In the genomic region with DNA sequence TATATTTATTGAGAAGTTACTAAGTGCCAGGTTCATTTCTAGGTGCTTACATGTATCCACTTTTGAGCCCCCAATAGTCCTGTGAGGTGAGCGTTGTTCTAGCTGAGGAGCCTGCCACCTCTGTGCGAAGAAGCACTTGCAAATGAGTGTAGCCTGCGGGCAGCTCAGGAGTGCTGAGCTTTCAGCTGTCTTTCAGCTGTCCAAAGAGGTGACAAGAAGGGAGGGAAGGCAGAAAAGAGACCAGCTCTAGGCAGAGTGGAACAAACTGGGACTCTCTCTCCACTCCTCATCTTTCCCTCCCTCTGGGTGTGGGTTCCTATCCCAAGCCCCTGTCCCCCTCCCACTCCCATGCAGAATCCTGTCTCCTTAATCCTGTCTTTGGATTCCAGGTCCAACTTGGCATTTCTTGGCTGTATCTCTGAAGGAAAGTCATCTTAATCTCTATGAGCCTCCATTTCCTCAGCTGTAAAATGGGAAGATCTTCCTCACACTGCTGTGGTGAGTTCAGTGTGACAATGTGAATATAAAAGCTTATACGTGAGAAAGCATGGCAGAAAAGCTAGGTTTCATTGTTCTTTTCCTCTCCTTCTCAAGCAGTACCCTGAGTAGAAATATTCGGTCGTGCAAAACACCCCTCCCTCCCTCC, we compare ENCODE assay signal across 8 cellular contexts. TPM values are rescaled to one million over a fixed set of nuclear protein-coding genes. Genes with fewer than 3 reads are reported as not detected.
A peak's percentile ranks its signal among the peaks of the same experiment; 100 is the strongest.
DNase-seq lines count a peak whose midpoint lies in the region; ATAC-seq and TF ChIP-seq lines count a peak whose summit lies in the region.

No MANE protein-coding gene starts in this region.

- peaks cover 16% of the 10 kb centered on the region for H3K36me3 Mint-ChIP-seq in activated CD8-positive, alpha-beta T cell treated with anti-CD3 and anti-CD28 coated beads for 36 hours (ENCODE audit: low read depth)
- H3K36me3 Mint-ChIP-seq in naive B cell: no peaks in the 10 kb centered on the region

- DNase-seq in DND-41 (no peak), naive B cell (no peak), pons (ENCODE audit: low spot score) (no peak), ovary (no peak), HK-2 (ENCODE audit: unreplicated experiment) (no peak)
- no peak for DNase-seq in activated CD8-positive, alpha-beta T cell treated with anti-CD3 and anti-CD28 coated beads for 36 hours

- H2AFZ ChIP-seq in DND-41 (ENCODE audit: low read depth, low read length): no peak overlapping the region

- no peak for ATAC-seq in DND-41 (ENCODE audit: insufficient read depth, low read depth)
- ATAC-seq in HG02852 (IDR thresholded peaks at IDR 0.05; ENCODE audit: unreplicated experiment): peak; percentile 19
- ATAC-seq in activated CD8-positive, alpha-beta T cell treated with anti-CD3 and anti-CD28 coated beads for 36 hours: no peak
- peak in 1 of 2 donors; percentile 9 for ATAC-seq in naive B cell (ENCODE audit: low read depth in 2 of 2)
- no peak for ATAC-seq in GM19467 (IDR thresholded peaks at IDR 0.05; ENCODE audit: unreplicated experiment)

- H3K9me3 ChIP-seq in DND-41 (ENCODE audit: insufficient read depth, low read length, severe bottlenecking) (no peaks in the 10 kb centered on the region), ovary (no peaks in the 10 kb centered on the region)

- no peaks in the 10 kb centered on the region for H3K27me3 Mint-ChIP-seq in activated CD8-positive, alpha-beta T cell treated with anti-CD3 and anti-CD28 coated beads for 36 hours
- no peaks in the 10 kb centered on the region for H3K27me3 Mint-ChIP-seq in naive B cell

- CTCF ChIA-PET in activated CD8-positive, alpha-beta T cell treated with anti-CD3 and anti-CD28 coated beads for 36 hours (lab: Charles Lee): interaction anchor here (0.7 to 8.1 kb wide), 47 partner anchors 8 to 326 kb away, joined by 3 to 198 read pairs (median 4); partner anchors contain the start of genes BMF and BUB1B

- 77 to 83% (median 77%) methylated on average over 6 of the region's 6 CpGs for WGBS in ovary, 3 donors

- no peak overlapping the region for H3K4me2 ChIP-seq in DND-41 (ENCODE audit: insufficient read depth, low read length)

- peaks cover 82% of the 10 kb centered on the region for H3K4me1 Mint-ChIP-seq in activated CD8-positive, alpha-beta T cell treated with anti-CD3 and anti-CD28 coated beads for 36 hours (ENCODE audit: low read depth)
- peaks cover 44 to 68% (median 52%) of the 10 kb centered on the region in 3 donors for H3K4me1 Mint-ChIP-seq in naive B cell

- H3K9me3 Mint-ChIP-seq in activated CD8-positive, alpha-beta T cell treated with anti-CD3 and anti-CD28 coated beads for 36 hours: no peaks in the 10 kb centered on the region
- H3K9me3 Mint-ChIP-seq in naive B cell: no peaks in the 10 kb centered on the region

- H3K27me3 ChIP-seq in DND-41 (ENCODE audit: insufficient read depth, low read length, poor library complexity) (no peaks in the 10 kb centered on the region), ovary (no peaks in the 10 kb centered on the region)

- TF ChIP-seq CTCF in DND-41 (IDR thresholded peaks at IDR 0.05; ENCODE audit: borderline replicate concordance, extremely low read depth, low read length, poor library complexity, severe bottlenecking) (no peak), ovary (IDR thresholded peaks at IDR 0.05) (no peak)
- no peak for TF ChIP-seq CTCF in activated CD8-positive, alpha-beta T cell treated with anti-CD3 and anti-CD28 coated beads for 36 hours (IDR thresholded peaks at IDR 0.05)

- H3K4me3 ChIP-seq in DND-41 (ENCODE audit: low read depth in 1 of 2, low read length in 2 of 2) (no peak overlapping the region), ovary (no peak overlapping the region)

- peaks cover 15% of the 10 kb centered on the region; the same call in 1 of the 2 replicates for H3K36me3 ChIP-seq in DND-41 (ENCODE audit: insufficient read depth, low read length)
- H3K36me3 ChIP-seq in ovary: no peaks in the 10 kb centered on the region

- POLR2A ChIA-PET in activated CD8-positive, alpha-beta T cell treated with anti-CD3 and anti-CD28 coated beads for 36 hours (lab: Charles Lee): interaction anchor here (0.5 to 3.0 kb wide), 9 partner anchors 9 to 118 kb away, joined by 3 to 10 read pairs (median 3); partner anchors contain the start of gene BUB1B

- TF ChIP-seq POLR2A in ovary (IDR thresholded peaks at IDR 0.05): no peak

- intact Hi-C loops in activated CD8-positive, alpha-beta T cell treated with anti-CD3 and anti-CD28 coated beads for 36 hours (cut with micrococcal nuclease): loop anchor here (1.0 to 5.0 kb wide), 3 partner anchors 61 to 229 kb away; partner anchors contain the start of gene BUB1B
- intact Hi-C loops in ovary (cut with DNase I): loop anchor here (2.0 to 10.0 kb wide), 8 partner anchors 62 to 379 kb away; partner anchors contain the start of genes BMF (in 2 of the 4) and BUB1B (in 1 of the 4)

- peak overlapping the region; percentile 36 for H3K27ac Mint-ChIP-seq in activated CD8-positive, alpha-beta T cell treated with anti-CD3 and anti-CD28 coated beads for 36 hours
- peak overlapping the region in 5 of 6 donors; percentile 9 to 93 (median 88) for H3K27ac Mint-ChIP-seq in naive B cell

- H3K27ac ChIP-seq in DND-41 (ENCODE audit: low read length) (peak overlapping the region; percentile 100), ovary (peak overlapping the region in 1 of 2 donors; percentile 59)

- H3K4me3 Mint-ChIP-seq in activated CD8-positive, alpha-beta T cell treated with anti-CD3 and anti-CD28 coated beads for 36 hours: no peak overlapping the region
- peak overlapping the region in 7 of 8 donors; percentile 9 to 74 (median 61) for H3K4me3 Mint-ChIP-seq in naive B cell

- H3K9ac ChIP-seq in DND-41 (ENCODE audit: low read depth, low read length): peak overlapping the region; percentile 24

- peaks cover 31% of the 10 kb centered on the region for H3K79me2 ChIP-seq in DND-41 (ENCODE audit: insufficient read depth, low read length)

- H3K4me1 ChIP-seq in DND-41 (ENCODE audit: insufficient read depth, low read length) (peaks cover 72% of the 10 kb centered on the region), ovary (ENCODE audit: insufficient read depth) (peaks cover 14% of the 10 kb centered on the region)

- H4K20me1 ChIP-seq in DND-41 (ENCODE audit: insufficient read depth, low read length): no peaks in the 10 kb centered on the region

- no peak for TF ChIP-seq EP300 in ovary (IDR thresholded peaks at IDR 0.05)

RNA-seq across cellular contexts. Expression of gene SRP14, which starts 6.7 kb away (rescaled TPM):
- 100 to 1,000 TPM; 147 to 152 TPM for total RNA-seq in activated CD8-positive, alpha-beta T cell treated with anti-CD3 and anti-CD28 coated beads for 36 hours
- polyA plus RNA-seq in naive B cell (ENCODE audit: low read depth in 6 of 6) (1,000 to 10,000 TPM in 1 of 6 donors, 100 to 1,000 TPM in 5; 640 to 1,092 (median 833) TPM), ovary (100 to 1,000 TPM; 444 to 451 TPM)
- total RNA-seq in ovary: 100 to 1,000 TPM; 155 to 226 (median 205) TPM
